ENCODE assay signal across 24 cellular contexts in the genomic region with DNA sequence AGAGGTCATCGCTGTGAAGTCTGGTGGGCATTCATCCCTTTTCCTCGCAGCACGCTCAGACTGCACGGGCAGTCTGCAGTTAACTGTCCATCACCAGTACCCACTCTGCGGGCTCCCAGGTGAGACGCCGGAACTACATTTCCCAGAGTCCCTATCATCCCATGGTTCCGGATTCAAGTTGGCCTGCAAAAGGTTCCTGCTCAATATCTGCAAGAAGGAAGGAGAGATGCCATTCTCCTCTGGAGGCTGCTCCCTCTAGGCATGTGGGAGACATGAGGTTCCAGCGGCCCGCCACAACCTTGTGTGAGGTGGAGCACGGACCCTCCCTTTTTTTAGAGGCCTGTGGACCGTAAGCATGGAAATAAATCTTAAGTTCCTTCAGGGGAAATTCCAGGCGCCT. TPM values are rescaled to one million over a fixed set of nuclear protein-coding genes. Genes with fewer than 3 reads are reported as not detected.
DNase-seq lines count a peak whose midpoint lies in the region; TF ChIP-seq lines count a peak whose summit lies in the region.
"Had no signal": no experiment of that assay in that cellular context is flagged by ENCODE, and none has a peak within 500 bp of the region (broad histone marks: within the 10 kb centered on the region; RNA-seq: fewer than 3 reads in every experiment).

No MANE protein-coding gene starts in this region.

- intact Hi-C loops in lower leg skin (cut with DNase I; ENCODE audit: low total_unique reads): no loop called here

- H3K36me3 ChIP-seq in effector memory CD4-positive, alpha-beta T cell (ENCODE audit: control insufficient read depth, insufficient read depth, low read length): no peaks in the 10 kb centered on the region
- H3K36me3 ChIP-seq: esophagus squamous epithelium, gastroesophageal sphincter, SJSA1 had no signal

- TF ChIP-seq POLR2A in lower leg skin (IDR thresholded peaks at IDR 0.05): no peak

- no peak for DNase-seq in HEK293T (ENCODE audit: extremely low spot score)
- peak; percentile 26 for DNase-seq in epithelial cell of proximal tubule (ENCODE audit: low read depth)
- DNase-seq in kidney tubule cell (ENCODE audit: low spot score): peak; percentile 70
- DNase-seq in lower leg skin (ENCODE audit: low spot score in 2 of 2): no peak
- DNase-seq in stimulated activated naive CD4-positive, alpha-beta T cell treated with Interleukin-2 at 50 U/mL for 16 hours (lab: John Stamatoyannopoulos, UW): no peak
- DNase-seq in NCI-H1092 treated with DMSO at 0.1 percent for 48 hours (lab: John Stamatoyannopoulos, UW): no peak
- no peak for DNase-seq in effector memory CD4-positive, alpha-beta T cell
- DNase-seq: activated CD4-positive, alpha-beta T cell treated with anti-CD3 and anti-CD28 coated beads, Interleukin-2, amount 10 ng/mL, durations not matched to agents 24 days and 14 days; activated CD8-positive, alpha-beta memory T cell treated with anti-CD3 and anti-CD28 coated beads, Interleukin-2, amount 10 ng/mL, durations not matched to agents 7 days and 5 days; cerebellar nuclear complex; DND-41; effector CD4-positive, alpha-beta T cell; esophagus squamous epithelium; GOT3; KG1; left ventricle myocardium superior; NCI-H1436 treated with DMSO at 0.1 percent for 48 hours; NCI-H510A treated with DMSO at 0.1 percent for 48 hours; NK-92 treated with Interleukin-12 subunit alpha and Interleukin-12 subunit beta, amount 100 ng/mL, for 24 hours; T-helper 1 cell; testis had no signal

- POLR2A ChIA-PET in HEK293T (lab: Yijun Ruan, JAX): interaction anchor here (1.1 kb wide), 2 partner anchors 11 to 27 kb away, joined by 3 read pairs; no protein-coding TSS in a partner anchor

- H3K9me3 ChIP-seq in effector memory CD4-positive, alpha-beta T cell (ENCODE audit: control insufficient read depth, low read length): no peaks in the 10 kb centered on the region
- H3K9me3 ChIP-seq: esophagus squamous epithelium, gastroesophageal sphincter, SJSA1, testis had no signal

- H3K27ac ChIP-seq in effector memory CD4-positive, alpha-beta T cell (ENCODE audit: insufficient read depth, low read length, poor library complexity, severe bottlenecking): no peak overlapping the region
- H3K27ac ChIP-seq: esophagus squamous epithelium, gastroesophageal sphincter, SJSA1, testis had no signal

- no peaks in the 10 kb centered on the region for H3K27me3 ChIP-seq in effector memory CD4-positive, alpha-beta T cell (replicated peaks; ENCODE audit: control insufficient read depth, insufficient read depth, low read length, poor library complexity, severe bottlenecking)
- H3K27me3 ChIP-seq: esophagus squamous epithelium, SJSA1, testis had no signal

- WGBS in lower leg skin, 2 donors: 70 to 80% methylated on average over 13 of the region's 13 CpGs

- CTCF ChIA-PET in HEK293T (lab: Yijun Ruan, JAX): interaction anchor here (0.6 kb wide), 1 partner anchor 318 kb away, joined by 6 read pairs; no protein-coding TSS in a partner anchor

- H3K4me1 ChIP-seq in effector memory CD4-positive, alpha-beta T cell (ENCODE audit: control insufficient read depth, insufficient read depth, low read length, poor library complexity, severe bottlenecking): no peaks in the 10 kb centered on the region
- H3K4me1 ChIP-seq: esophagus squamous epithelium, gastroesophageal sphincter, SJSA1 had no signal

- H3K4me3 ChIP-seq in epithelial cell of proximal tubule (ENCODE audit: low read depth, low read length): peak overlapping the region; percentile 35
- H3K4me3 ChIP-seq in lower leg skin (ENCODE audit: low read depth, poor library complexity, severe bottlenecking): no peak overlapping the region
- no peak overlapping the region for H3K4me3 ChIP-seq in effector memory CD4-positive, alpha-beta T cell (ENCODE audit: insufficient read depth, low read depth, low read length, poor library complexity, severe bottlenecking)
- H3K4me3 ChIP-seq: esophagus squamous epithelium, gastroesophageal sphincter, SJSA1, smooth muscle cell, testis had no signal

- TF ChIP-seq CTCF in epithelial cell of proximal tubule (conservative IDR thresholded peaks at IDR 0.05; ENCODE audit: low read depth, low read length) (no peak), lower leg skin (IDR thresholded peaks at IDR 0.05) (no peak)

TF ChIP-seq in HEK293T, 16 proteins besides CTCF, POLR2A, EP300 and RAD21:
- TF ChIP-seq FOXM1 (IDR thresholded peaks at IDR 0.05; ENCODE audit: borderline replicate concordance) (no peak), L3MBTL2 (conservative IDR thresholded peaks at IDR 0.05) (0 out of 2 replicates have a peak, but pooled peaks have one; percentile 21)

RNA-seq across cellular contexts. Expression of a gene that starts 29.7 kb away (rescaled TPM):
- total RNA-seq in epithelial cell of proximal tubule: 22.2 and 62.5 TPM in 2 replicates
- 10 to 100 TPM; 24.6 to 34.4 (median 28.1) TPM for total RNA-seq in lower leg skin

RNA-seq across cellular contexts. Expression of a gene that starts 35.0 kb away (rescaled TPM):
- total RNA-seq in epithelial cell of proximal tubule (10.6 and 10.9 TPM in 2 replicates), lower leg skin (100 to 1,000 TPM; 357 to 554 (median 469) TPM)

Comparison
In these comparisons a context has a peak if more than half of its experiments do, and no peak if none do; other contexts are left out.
1. DNase-seq: peak in epithelial cell of proximal tubule (single experiment) and kidney tubule cell (single experiment); none in HEK293T (single experiment), lower leg skin (0 of 2), stimulated activated naive CD4-positive, alpha-beta T cell treated with Interleukin-2 at 50 U/mL for 16 hours (single experiment), NCI-H1092 treated with DMSO at 0.1 percent for 48 hours (single experiment) and effector memory CD4-positive, alpha-beta T cell (0 of 3).
2. RNA of a gene that starts 35.0 kb away (total RNA-seq): 357 to 554 TPM in lower leg skin; 10.6 to 10.9 TPM in epithelial cell of proximal tubule; every median in the first group is over 10 times any median in the second.